Comparison of ENCODE assay signal across 8 cellular contexts in the genomic region with DNA sequence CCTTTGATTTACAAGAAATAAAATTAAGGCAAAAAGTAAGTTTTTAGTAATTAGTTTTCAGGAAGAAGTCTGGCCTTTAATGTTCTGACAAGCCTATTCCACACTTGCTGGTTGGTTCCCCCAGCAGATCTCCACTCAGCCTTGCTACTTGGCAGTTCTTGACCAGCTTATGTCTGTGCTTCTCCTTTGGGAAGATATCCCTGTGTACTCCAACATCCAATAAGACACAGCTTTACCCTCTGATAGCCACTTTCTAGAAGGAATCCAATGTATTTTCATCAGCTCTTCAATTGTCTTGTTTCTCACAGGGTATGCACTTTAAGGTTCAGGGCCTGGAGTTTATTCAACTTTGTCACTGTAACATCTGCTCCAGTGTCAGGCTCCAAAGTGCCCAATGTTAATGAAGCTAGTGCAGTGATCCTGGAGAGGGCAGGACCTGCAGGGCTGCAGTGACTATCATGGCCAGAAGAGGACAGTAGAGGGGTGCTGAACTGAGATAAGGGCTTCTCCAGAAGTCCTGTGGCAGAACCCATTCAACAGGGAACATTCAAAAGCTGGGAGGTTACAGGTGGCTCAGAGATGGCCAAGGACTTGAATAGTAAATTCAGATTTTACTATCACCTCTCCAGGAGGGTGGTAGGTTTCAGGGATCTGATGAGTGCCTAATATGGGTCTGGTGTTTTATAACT. TPM values are rescaled to one million over a fixed set of nuclear protein-coding genes. Genes with fewer than 3 reads are reported as not detected.
DNase-seq lines count a peak whose midpoint lies in the region; ATAC-seq and TF ChIP-seq lines count a peak whose summit lies in the region.

No MANE protein-coding gene starts in this region.

- H3K4me1 ChIP-seq in lung (ENCODE audit: control insufficient read depth in 2 of 2, insufficient read depth in 2 of 2, low read length in 2 of 2) = no peaks in the 10 kb centered on the region

- peaks cover 3 to 7% of the 10 kb centered on the region in 2 donors for H3K36me3 ChIP-seq in lung (ENCODE audit: control insufficient read depth in 2 of 2, insufficient read depth in 2 of 2, low read length in 2 of 2)

- H3K4me1 Mint-ChIP-seq in T-helper 2 cell treated with Interferon-gamma antibody and Interleukin-4, amounts not matched to agents 5 μg/mL and 100 μg/mL, for 36 hours (ENCODE audit: low read depth) = peaks cover 2% of the 10 kb centered on the region

- H3K27me3 Mint-ChIP-seq in T-helper 2 cell treated with Interferon-gamma antibody and Interleukin-4, amounts not matched to agents 5 μg/mL and 100 μg/mL, for 36 hours (ENCODE audit: low read depth) = peaks cover 13% of the 10 kb centered on the region

- DNase-seq in AG04450 (ENCODE audit: low read depth, low spot score) = peak; percentile 26
- peak; percentile 42 for DNase-seq in GM13976 (ENCODE audit: low spot score)
- DNase-seq in NCI-H187 (lab: John Stamatoyannopoulos, UW) = peak; percentile 27 to 48
- peak; percentile 25 for DNase-seq in T-helper 2 cell treated with Interferon-gamma antibody and Interleukin-4, amounts not matched to agents 5 μg/mL and 100 μg/mL, for 36 hours (ENCODE audit: low spot score)
- DNase-seq in choroid plexus epithelial cell (ENCODE audit: low read depth) = peak; percentile 82
- DNase-seq in lung (ENCODE audit: low spot score) = peak; percentile 35
- DNase-seq in stimulated activated naive CD4-positive, alpha-beta T cell (lab: John Stamatoyannopoulos, UW) = peak in 4 of 6 experiments; percentile 3 to 25 (median 15)

- TF ChIP-seq CTCF in AG04450 (IDR thresholded peaks at IDR 0.05; ENCODE audit: low read depth, low read length) = peak; percentile 99
- TF ChIP-seq CTCF in GM13976 (IDR thresholded peaks at IDR 0.05; ENCODE audit: borderline replicate concordance, control extremely low read depth, extremely low read depth, insufficient read depth, missing control alignments) = peak; percentile 90
- peak; percentile 99 for TF ChIP-seq CTCF in choroid plexus epithelial cell (conservative IDR thresholded peaks at IDR 0.05; ENCODE audit: low read depth, low read length)
- peak; percentile 39 for TF ChIP-seq CTCF in lung (IDR thresholded peaks at IDR 0.05; ENCODE audit: control extremely low read depth, extremely low read depth)

- H3K4me3 Mint-ChIP-seq in T-helper 2 cell treated with Interferon-gamma antibody and Interleukin-4, amounts not matched to agents 5 μg/mL and 100 μg/mL, for 36 hours = no peak overlapping the region

- CTCF ChIA-PET in AG04450 (lab: Charles Lee) = interaction anchor here (0.5 to 5.3 kb wide), 30 partner anchors 9 to 1571 kb away, joined by 3 to 169 read pairs (median 5); partner anchors contain the start of gene CCDC175

- no peak overlapping the region for H3K27ac Mint-ChIP-seq in T-helper 2 cell treated with Interferon-gamma antibody and Interleukin-4, amounts not matched to agents 5 μg/mL and 100 μg/mL, for 36 hours

- ATAC-seq in HG02885 (IDR thresholded peaks at IDR 0.05; ENCODE audit: poor library complexity, unreplicated experiment) (peak; percentile 91), lung (ENCODE audit: insufficient read depth, low FRiP score) (peak; percentile 72)

- in situ Hi-C loops in GM13976 (cut with MboI; ENCODE audit: low sequenced_read_pairs, unreplicated experiment) = no loop called here

- H3K27ac ChIP-seq in AG04450 (ENCODE audit: low read depth, low read length) (no peak overlapping the region), lung (ENCODE audit: low read depth in 1 of 2, low read length in 1 of 2) (no peak overlapping the region)

- H3K27me3 ChIP-seq in AG04450 (ENCODE audit: control insufficient read depth, insufficient read depth, low read length) (no peaks in the 10 kb centered on the region), lung (ENCODE audit: control insufficient read depth, insufficient read depth) (no peaks in the 10 kb centered on the region)

- H3K9me3 Mint-ChIP-seq in T-helper 2 cell treated with Interferon-gamma antibody and Interleukin-4, amounts not matched to agents 5 μg/mL and 100 μg/mL, for 36 hours = no peaks in the 10 kb centered on the region

- H3K36me3 Mint-ChIP-seq in T-helper 2 cell treated with Interferon-gamma antibody and Interleukin-4, amounts not matched to agents 5 μg/mL and 100 μg/mL, for 36 hours (ENCODE audit: low read depth) = peaks cover 5% of the 10 kb centered on the region

- H3K9me3 ChIP-seq in AG04450 (ENCODE audit: control insufficient read depth, insufficient read depth, low read length) (no peaks in the 10 kb centered on the region), lung (ENCODE audit: control insufficient read depth in 2 of 2, insufficient read depth in 1 of 2, low read length in 1 of 2) (no peaks in the 10 kb centered on the region)

- no peak overlapping the region for H3K4me3 ChIP-seq in AG04450 (ENCODE audit: low read depth, low read length)
- no peak overlapping the region for H3K4me3 ChIP-seq in choroid plexus epithelial cell (ENCODE audit: low read depth, low read length)
- H3K4me3 ChIP-seq in lung = no peak overlapping the region

- POLR2A ChIA-PET in AG04450 (lab: Yijun Ruan, JAX) = interaction anchor here (1.4 kb wide), 1 partner anchor 23 kb away, joined by 5 read pairs; the partner anchor contains the start of genes JKAMP and L3HYPDH

RNA-seq across cellular contexts. Expression of gene JKAMP, which starts 22.9 kb away (rescaled TPM):
- polyA plus RNA-seq in AG04450 (2011; rRNA removed) (162 and 208 TPM in 2 replicates), lung (10 to 100 TPM; 21.8 to 44.3 TPM)
- 48.7 and 87.7 TPM in 2 replicates for polyA minus RNA-seq in AG04450 (2011; rRNA and poly(A)+ RNA removed)
- total RNA-seq in lung = 100 to 1,000 TPM in 1 of 2 donors, 10 to 100 TPM in 1; 33.0 to 111 TPM

RNA-seq across cellular contexts. Expression of gene L3HYPDH, which starts 23.0 kb away (rescaled TPM):
- polyA plus RNA-seq in AG04450 (2011; rRNA removed) = 49.8 and 67.3 TPM in 2 replicates
- 31.4 and 49.3 TPM in 2 replicates for polyA minus RNA-seq in AG04450 (2011; rRNA and poly(A)+ RNA removed)
- total RNA-seq in lung = 10 to 100 TPM; 23.7 to 32.8 TPM
- 10 to 100 TPM; 17.1 to 26.4 TPM for polyA plus RNA-seq in lung

RNA-seq across cellular contexts. Expression of gene GPR135, which starts 42.0 kb away (rescaled TPM):
- polyA plus RNA-seq in AG04450 (2011; rRNA removed) = 1.7 and 2.4 TPM in 2 replicates
- polyA minus RNA-seq in AG04450 (2011; rRNA and poly(A)+ RNA removed) = 2.7 and 4.5 TPM in 2 replicates
- 1 to 10 TPM; 4.6 to 5.9 TPM for total RNA-seq in lung
- under 1 TPM; 0.69 to 0.93 TPM for polyA plus RNA-seq in lung

Comparison
In these comparisons a context has a peak if more than half of its experiments do, and no peak if none do; other contexts are left out.
1. DNase-seq: peak in every context shown above with its lines; median percentile 82 in choroid plexus epithelial cell; 42 in GM13976; 38 in NCI-H187; 35 in lung; 26 in AG04450; 25 in T-helper 2 cell treated with Interferon-gamma antibody and Interleukin-4, amounts not matched to agents 5 μg/mL and 100 μg/mL, for 36 hours; 15 in stimulated activated naive CD4-positive, alpha-beta T cell.
2. CTCF ChIP-seq: peak in every context shown above with its lines; median percentile 99 in AG04450; 99 in choroid plexus epithelial cell; 90 in GM13976; 39 in lung.